Comparison of ENCODE assay signal across 22 cellular contexts in genomic region chr11:124869331-124869730, GRCh38. TPM values are rescaled to one million over a fixed set of nuclear protein-coding genes. Genes with fewer than 3 reads are reported as not detected.
A peak's percentile ranks its signal among the peaks of the same experiment; 100 is the strongest.
DNase-seq lines count a peak whose midpoint lies in the region; ATAC-seq and TF ChIP-seq lines count a peak whose summit lies in the region.
"Had no signal": no experiment of that assay in that cellular context is flagged by ENCODE, and none has a peak within 500 bp of the region (broad histone marks: within the 10 kb centered on the region; RNA-seq: fewer than 3 reads in every experiment).

No MANE protein-coding gene starts in this region.

- H3K27me3 ChIP-seq in mammary epithelial cell (ENCODE audit: insufficient read depth, low read length), result peaks cover 55% of the 10 kb centered on the region
- H3K27me3 ChIP-seq in iPS-18a (ENCODE audit: control insufficient read depth, insufficient read depth, low read length), result peaks cover 99% of the 10 kb centered on the region

- H3K4me3 Mint-ChIP-seq in MCF 10A (ENCODE audit: unreplicated experiment), result no peak overlapping the region
- H3K4me3 Mint-ChIP-seq in activated naive CD8-positive, alpha-beta T cell treated with anti-CD3 and anti-CD28 coated beads for 36 hours, result peak overlapping the region; percentile 37
- H3K4me3 Mint-ChIP-seq in type B pancreatic cell, result no peak overlapping the region
- H3K4me3 Mint-ChIP-seq: mesothelial cell of epicardium had no signal

- no peaks in the 10 kb centered on the region for H3K4me1 Mint-ChIP-seq in MCF 10A (ENCODE audit: insufficient read depth, unreplicated experiment)
- H3K4me1 Mint-ChIP-seq in activated naive CD8-positive, alpha-beta T cell treated with anti-CD3 and anti-CD28 coated beads for 36 hours, result peaks cover 26% of the 10 kb centered on the region
- H3K4me1 Mint-ChIP-seq in type B pancreatic cell (ENCODE audit: unreplicated experiment), result peaks cover 10% of the 10 kb centered on the region
- H3K4me1 Mint-ChIP-seq: mesothelial cell of epicardium had no signal

- H3K27ac ChIP-seq in mammary epithelial cell (ENCODE audit: insufficient read depth, low read depth, low read length), result no peak overlapping the region
- H3K27ac ChIP-seq in iPS-18a (ENCODE audit: low read length), result no peak overlapping the region
- H3K27ac ChIP-seq: brain microvascular endothelial cell, colonic mucosa, Peyer's patch, SJSA1 had no signal

- peak overlapping the region; percentile 58 for H2AFZ ChIP-seq in mammary epithelial cell (ENCODE audit: low read depth, low read length)

- H3K36me3 ChIP-seq in mammary epithelial cell (ENCODE audit: insufficient read depth, low read length), result no peaks in the 10 kb centered on the region
- no peaks in the 10 kb centered on the region for H3K36me3 ChIP-seq in iPS-18a (ENCODE audit: control insufficient read depth, low read depth, low read length)
- H3K36me3 ChIP-seq: brain microvascular endothelial cell, colonic mucosa, Peyer's patch, SJSA1 had no signal

- intact Hi-C loops in mammary epithelial cell (cut with micrococcal nuclease), result loop anchor here (10.0 kb wide), 1 partner anchor 465 kb away; no protein-coding TSS in a partner anchor
- intact Hi-C loops in MCF 10A (cut with micrococcal nuclease), result no loop called here

- no peaks in the 10 kb centered on the region for H3K79me2 ChIP-seq in mammary epithelial cell (ENCODE audit: insufficient read depth, low read length)

- BruUV-seq in mammary epithelial cell (replicated peaks; lab: Mats Ljungman, UMichigan), result no TSS peak
- BruUV-seq in MCF 10A (replicated peaks; lab: Mats Ljungman, UMichigan), result no TSS peak

- H4K20me1 ChIP-seq in mammary epithelial cell (ENCODE audit: insufficient read depth, low read length), result peaks cover 1% of the 10 kb centered on the region

- no peak for DNase-seq in mammary epithelial cell
- DNase-seq in MCF 10A (ENCODE audit: unreplicated experiment), result no peak
- DNase-seq in activated naive CD8-positive, alpha-beta T cell treated with anti-CD3 and anti-CD28 coated beads for 36 hours, result no peak
- DNase-seq in type B pancreatic cell (ENCODE audit: extremely low spot score, unreplicated experiment), result peak; percentile 52
- DNase-seq in NCI-H82 treated with DMSO at 0.1 percent for 48 hours (lab: John Stamatoyannopoulos, UW; ENCODE audit: unreplicated experiment), result no peak
- DNase-seq: brain microvascular endothelial cell, colonic mucosa, MM.1S, NCI-H1436 treated with DMSO at 0.1 percent for 48 hours, NCI-H510A treated with DMSO at 0.1 percent for 48 hours, substantia nigra, T-helper 17 cell had no signal

- no peak for ATAC-seq in GM21423 (IDR thresholded peaks at IDR 0.05; ENCODE audit: unreplicated experiment)
- ATAC-seq in GM21786 (IDR thresholded peaks at IDR 0.05; ENCODE audit: unreplicated experiment), result no peak
- ATAC-seq: left lobe of liver had no signal

- POLR2A ChIA-PET in MCF 10A (lab: Yijun Ruan, JAX), result no interaction called here

- no peak overlapping the region for H3K4me3 ChIP-seq in mammary epithelial cell (replicated peaks in 1 of 3; ENCODE audit: insufficient read depth in 1 of 3, low read depth in 2 of 3, low read length in 3 of 3)
- H3K4me3 ChIP-seq in iPS-18a (ENCODE audit: low read length), result peak overlapping the region; percentile 22
- H3K4me3 ChIP-seq: colonic mucosa, Peyer's patch, SJSA1 had no signal

- TF ChIP-seq CTCF in mammary epithelial cell (conservative IDR thresholded peaks at IDR 0.05 in 1 of 2, IDR thresholded peaks at IDR 0.05 in 1 of 2; ENCODE audit: extremely low read depth in 1 of 2, insufficient read depth in 1 of 2, low read depth in 1 of 2, low read length in 2 of 2) (no peak), MCF 10A (IDR thresholded peaks at IDR 0.05; ENCODE audit: unreplicated experiment) (no peak), type B pancreatic cell (conservative IDR thresholded peaks at IDR 0.05) (no peak)

- H3K27ac Mint-ChIP-seq in MCF 10A (ENCODE audit: low read depth, unreplicated experiment) (no peak overlapping the region), type B pancreatic cell (no peak overlapping the region)
- H3K27ac Mint-ChIP-seq in activated naive CD8-positive, alpha-beta T cell treated with anti-CD3 and anti-CD28 coated beads for 36 hours, result no peak overlapping the region
- H3K27ac Mint-ChIP-seq: mesothelial cell of epicardium, nephron, T-helper 17 cell had no signal

- H3K4me2 ChIP-seq in mammary epithelial cell (ENCODE audit: insufficient read depth, low read depth, low read length), result peak overlapping the region; percentile 87

- H3K9me3 Mint-ChIP-seq in MCF 10A (ENCODE audit: unreplicated experiment), result no peaks in the 10 kb centered on the region
- no peaks in the 10 kb centered on the region for H3K9me3 Mint-ChIP-seq in activated naive CD8-positive, alpha-beta T cell treated with anti-CD3 and anti-CD28 coated beads for 36 hours
- no peaks in the 10 kb centered on the region for H3K9me3 Mint-ChIP-seq in type B pancreatic cell
- H3K9me3 Mint-ChIP-seq: mesothelial cell of epicardium, nephron had no signal

- WGBS in mammary epithelial cell (ENCODE audit: low coverage, missing lambda C conversion rate), result 7% methylated on average over 8 of the region's 16 CpGs

- in situ Hi-C loops in mammary epithelial cell (cut with MboI; ENCODE audit: low sequenced_read_pairs in 2 of 2), result no loop called here

- dilution Hi-C loops in mammary epithelial cell (cut with HindIII; ENCODE audit: low sequenced_read_pairs), result no loop called here

- CTCF ChIA-PET in mammary epithelial cell (lab: Charles Lee; ENCODE audit: low non-redundant PET) (no interaction called here), MCF 10A (lab: Yijun Ruan, JAX) (interaction anchor here (0.6 to 0.9 kb wide), 5 partner anchors 22 to 422 kb away, joined by 3 to 4 read pairs (median 3); no protein-coding TSS in a partner anchor)

- H3K4me1 ChIP-seq in mammary epithelial cell (ENCODE audit: insufficient read depth, low read length), result peaks cover 19% of the 10 kb centered on the region
- peaks cover 8% of the 10 kb centered on the region for H3K4me1 ChIP-seq in iPS-18a (ENCODE audit: control insufficient read depth, low read depth, low read length)

- no peaks in the 10 kb centered on the region for H3K36me3 Mint-ChIP-seq in MCF 10A (ENCODE audit: insufficient read depth, unreplicated experiment)
- no peaks in the 10 kb centered on the region for H3K36me3 Mint-ChIP-seq in activated naive CD8-positive, alpha-beta T cell treated with anti-CD3 and anti-CD28 coated beads for 36 hours
- H3K36me3 Mint-ChIP-seq in type B pancreatic cell, result peaks cover 3% of the 10 kb centered on the region
- H3K36me3 Mint-ChIP-seq: mesothelial cell of epicardium had no signal

- H3K9ac ChIP-seq in mammary epithelial cell (ENCODE audit: insufficient read depth, low read length), result no peak overlapping the region
- no peak overlapping the region for H3K9ac ChIP-seq in iPS-18a (ENCODE audit: low read length)

- peaks cover 87% of the 10 kb centered on the region for H3K27me3 Mint-ChIP-seq in MCF 10A (ENCODE audit: insufficient read depth, unreplicated experiment)
- H3K27me3 Mint-ChIP-seq in activated naive CD8-positive, alpha-beta T cell treated with anti-CD3 and anti-CD28 coated beads for 36 hours, result peaks cover 100% of the 10 kb centered on the region
- H3K27me3 Mint-ChIP-seq in type B pancreatic cell, result peaks cover 99% of the 10 kb centered on the region

- H3K9me3 ChIP-seq in mammary epithelial cell (replicated peaks; ENCODE audit: insufficient read depth, low read length) (no peaks in the 10 kb centered on the region), iPS-18a (ENCODE audit: control insufficient read depth, low read depth, low read length) (no peaks in the 10 kb centered on the region)
- H3K9me3 ChIP-seq: colonic mucosa, Peyer's patch, SJSA1 had no signal

RNA-seq across cellular contexts. Expression of gene ROBO3, which starts 4.1 kb away (rescaled TPM):
- total RNA-seq in mammary epithelial cell, result 10 to 100 TPM; 38.7 to 94.3 TPM
- polyA plus RNA-seq in mammary epithelial cell, result 68.7 TPM
- polyA minus RNA-seq in mammary epithelial cell, result 53.6 TPM
- 104 and 117 TPM in 2 replicates for total RNA-seq in MCF 10A (2022)
- 10 to 100 TPM; 17.9 to 23.7 TPM for total RNA-seq in activated naive CD8-positive, alpha-beta T cell treated with anti-CD3 and anti-CD28 coated beads for 36 hours
- total RNA-seq in type B pancreatic cell (ENCODE audit: low replicate concordance), result 5.5 and 27.4 TPM in 2 replicates

RNA-seq across cellular contexts. Expression of gene ROBO4, which starts 28.3 kb away (rescaled TPM):
- total RNA-seq in mammary epithelial cell (1 to 10 TPM in 1 of 2 donors, under 1 TPM in 1; 0.33 to 2.0 TPM), MCF 10A (2022) (10.6 and 14.2 TPM in 2 replicates), type B pancreatic cell (ENCODE audit: low replicate concordance) (not detected in 2 replicates)
- 4.9 TPM for polyA plus RNA-seq in mammary epithelial cell
- 10.5 TPM for polyA minus RNA-seq in mammary epithelial cell
- not detected for total RNA-seq in activated naive CD8-positive, alpha-beta T cell treated with anti-CD3 and anti-CD28 coated beads for 36 hours
- total RNA-seq: G401, H7, mesothelial cell of epicardium, T-helper 17 cell had no signal

RNA-seq across cellular contexts. Expression of gene HEPN1, which starts 49.7 kb away (rescaled TPM):
- not detected for total RNA-seq in mammary epithelial cell
- polyA plus RNA-seq in mammary epithelial cell, result not detected
- not detected for polyA minus RNA-seq in mammary epithelial cell
- not detected in 2 replicates for total RNA-seq in MCF 10A (2022)
- not detected for total RNA-seq in activated naive CD8-positive, alpha-beta T cell treated with anti-CD3 and anti-CD28 coated beads for 36 hours
- total RNA-seq in type B pancreatic cell (ENCODE audit: low replicate concordance), result not detected in 2 replicates
- total RNA-seq: colonic mucosa, G401, H7, left lobe of liver, mesothelial cell of epicardium, Peyer's patch, SJSA1, T-helper 17 cell had no signal
